22 cellular contexts compared by ENCODE assay signal in genomic region chr1:205792946-205793673, GRCh38. TPM values are rescaled to one million over a fixed set of nuclear protein-coding genes. Genes with fewer than 3 reads are reported as not detected.
DNase-seq lines count a peak whose midpoint lies in the region; ATAC-seq, FAIRE-seq and TF ChIP-seq lines count a peak whose summit lies in the region.
"Had no signal": no experiment of that assay in that cellular context is flagged by ENCODE, and none has a peak within 500 bp of the region (broad histone marks: within the 10 kb centered on the region; RNA-seq: fewer than 3 reads in every experiment).

No MANE protein-coding gene starts in this region.

- H3K23ac ChIP-seq in H1 (ENCODE audit: insufficient read length) = no peak overlapping the region

- H3K27me3 ChIP-seq in BLaER1 = no peaks in the 10 kb centered on the region
- H3K27me3 ChIP-seq in DOHH2 (ENCODE audit: control insufficient read depth, low read length) = no peaks in the 10 kb centered on the region
- H3K27me3 ChIP-seq in H1 (replicated peaks in 1 of 4; ENCODE audit: control insufficient read depth in 3 of 4, extremely low read depth in 1 of 4, insufficient read depth in 3 of 4, low read length in 3 of 4) = no peaks in the 10 kb centered on the region
- H3K27me3 ChIP-seq: gastroesophageal sphincter had no signal

- H2AK5ac ChIP-seq in H1 (ENCODE audit: low read depth, low read length) = no peak overlapping the region

- 0 out of 2 replicates have a peak overlapping the region, but pooled peaks have one; percentile 5 for H2BK5ac ChIP-seq in H1 (ENCODE audit: low read depth, low read length)

- H2AFZ ChIP-seq in H1 (ENCODE audit: low read length) = no peak overlapping the region

- no peak for ATAC-seq in HG02884 (IDR thresholded peaks at IDR 0.05; ENCODE audit: unreplicated experiment)
- ATAC-seq: gastroesophageal sphincter, left colon had no signal

- H2BK15ac ChIP-seq in H1 (ENCODE audit: low read length) = no peak overlapping the region

- H3K9me3 ChIP-seq in BLaER1 (no peaks in the 10 kb centered on the region), DOHH2 (ENCODE audit: control insufficient read depth, insufficient read depth, low read length) (no peaks in the 10 kb centered on the region), H1 (ENCODE audit: insufficient read depth in 2 of 2, low read depth in 1 of 2, low read length in 1 of 2) (no peaks in the 10 kb centered on the region)
- H3K9me3 ChIP-seq: gastroesophageal sphincter, HAP-1, neutrophil, SK-N-SH had no signal

- no peak overlapping the region for H2BK20ac ChIP-seq in H1 (ENCODE audit: low read length)

- H3K36me3 ChIP-seq in BLaER1 (peaks cover 94% of the 10 kb centered on the region), DOHH2 (ENCODE audit: control insufficient read depth, low read length) (peaks cover 73% of the 10 kb centered on the region), H1 (ENCODE audit: control insufficient read depth in 2 of 4, insufficient read depth in 4 of 4, low read length in 3 of 4) (peaks cover 10 to 41% (median 33%) of the 10 kb centered on the region in 4 experiments)
- H3K36me3 ChIP-seq: neutrophil had no signal

- H4K8ac ChIP-seq in H1 (ENCODE audit: extremely low read depth, insufficient read depth, low read length) = no peak overlapping the region

- H3K9me2 ChIP-seq in DOHH2 (replicated peaks; ENCODE audit: control insufficient read depth, low read length) = no peaks in the 10 kb centered on the region
- H3K9me2 ChIP-seq: SK-N-SH had no signal

- H2BK12ac ChIP-seq in H1 (ENCODE audit: low read depth, low read length) = no peak overlapping the region

- POLR2A ChIA-PET in H1 (lab: Charles Lee; ENCODE audit: partially characterized antibody) = interaction anchor here (0.6 to 1.4 kb wide), 5 partner anchors 12 to 167 kb away, joined by 3 to 4 read pairs (median 3); partner anchors contain the start of gene NUCKS1

- no peaks in the 10 kb centered on the region for H3K79me1 ChIP-seq in H1 (ENCODE audit: low read depth, low read length)

- no peak overlapping the region for H2BK120ac ChIP-seq in H1 (replicated peaks; ENCODE audit: low read depth, low read length)

- H3K27ac ChIP-seq in BLaER1 (peak overlapping the region; percentile 32; the same call in 1 of the 2 replicates), DOHH2 (ENCODE audit: low read depth, low read length) (peak overlapping the region; percentile 27), H1 (ENCODE audit: low read depth, low read length) (no peak overlapping the region)
- H3K27ac ChIP-seq: gastroesophageal sphincter, neutrophil had no signal

- H3K4me1 ChIP-seq in BLaER1 = peaks cover 43% of the 10 kb centered on the region
- peaks cover 46% of the 10 kb centered on the region for H3K4me1 ChIP-seq in DOHH2 (ENCODE audit: control insufficient read depth, low read length)
- H3K4me1 ChIP-seq in H1 (replicated peaks in 1 of 4; ENCODE audit: control insufficient read depth in 3 of 4, insufficient read depth in 4 of 4, low read length in 3 of 4) = no peaks in the 10 kb centered on the region
- H3K4me1 ChIP-seq: HAP-1 had no signal

- no peak overlapping the region for H4K91ac ChIP-seq in H1 (replicated peaks; ENCODE audit: insufficient read length, low read length)

- peak; percentile 33 for DNase-seq in LHCN-M2 (ENCODE audit: low read depth)
- no peak for DNase-seq in H1 (ENCODE audit: low read depth in 1 of 2, low spot score in 2 of 2)
- no peak for DNase-seq in H4 (ENCODE audit: low spot score)
- no peak for DNase-seq in NCI-H1436 (lab: John Stamatoyannopoulos, UW)
- DNase-seq: activated CD4-positive, alpha-beta T cell treated with anti-CD3 and anti-CD28 coated beads for 1 hour; activated CD8-positive, alpha-beta memory T cell treated with anti-CD3 and anti-CD28 coated beads for 24 hours; activated effector memory CD4-positive, alpha-beta T cell treated with Interleukin-2 at 50 U/mL for 16 hours; amniotic stem cell; caudate nucleus; erythroblast; IMR-90; left colon; NCI-H1694; NCI-H2227 treated with DMSO at 0.1 percent for 48 hours; SK-N-SH had no signal

- H3K4me2 ChIP-seq in BLaER1 = peak overlapping the region; percentile 40
- peak overlapping the region; percentile 66; the same call in 1 of the 2 replicates for H3K4me2 ChIP-seq in DOHH2 (ENCODE audit: low read length)
- H3K4me2 ChIP-seq in H1 (ENCODE audit: insufficient read depth in 1 of 2, low read depth in 2 of 2, low read length in 2 of 2) = no peak overlapping the region
- H3K4me2 ChIP-seq: SK-N-SH had no signal

- no peak overlapping the region for H4K5ac ChIP-seq in H1 (ENCODE audit: insufficient read length, low read depth, low read length)

- H3K4me3 ChIP-seq in BLaER1 (no peak overlapping the region), DOHH2 (ENCODE audit: low read length) (no peak overlapping the region), H1 (ENCODE audit: extremely low read depth in 1 of 4, insufficient read depth in 2 of 4, low read depth in 3 of 4, low read length in 4 of 4) (no peak overlapping the region)
- H3K4me3 ChIP-seq: gastroesophageal sphincter, HAP-1 had no signal

- no peak overlapping the region for H3K14ac ChIP-seq in H1 (ENCODE audit: insufficient read length)

- H3F3A ChIP-seq in DOHH2 (ENCODE audit: control insufficient read depth, insufficient read depth) = peaks cover 7% of the 10 kb centered on the region

- TF ChIP-seq EP300 in H1 (IDR thresholded peaks at IDR 0.05; ENCODE audit: borderline replicate concordance in 1 of 2, low read depth in 2 of 2, low read length in 2 of 2) = no peak

- no peaks in the 10 kb centered on the region for H3K79me2 ChIP-seq in DOHH2 (ENCODE audit: control insufficient read depth, low read length)
- H3K79me2 ChIP-seq in H1 (ENCODE audit: control insufficient read depth in 1 of 2, insufficient read depth in 2 of 2, low read length in 2 of 2) = no peaks in the 10 kb centered on the region

- no peak overlapping the region for H3K18ac ChIP-seq in H1 (ENCODE audit: extremely low read depth, low read length)

- FAIRE-seq in H1 (lab: Jason Lieb, UNC) = no peak

- no peak overlapping the region for H3K56ac ChIP-seq in H1 (replicated peaks; ENCODE audit: insufficient read length, low read depth, low read length)

- TF ChIP-seq POLR2A in H1 (IDR thresholded peaks at IDR 0.05; ENCODE audit: control extremely low read depth in 1 of 2, low read depth in 2 of 2, low read length in 2 of 2) = no peak

- TF ChIP-seq CTCF in DOHH2 (IDR thresholded peaks at IDR 0.05; ENCODE audit: low read depth, low read length, poor library complexity, severe bottlenecking) (no peak), H1 (IDR thresholded peaks at IDR 0.05; ENCODE audit: control extremely low read depth in 1 of 3, insufficient read depth in 1 of 3, low read depth in 1 of 3, low read length in 3 of 3) (no peak)

- H3K9ac ChIP-seq in BLaER1 (no peak overlapping the region), H1 (replicated peaks in 1 of 4; ENCODE audit: extremely low read depth in 1 of 4, low read depth in 3 of 4, low read length in 3 of 4) (no peak overlapping the region)
- H3K9ac ChIP-seq: SK-N-SH had no signal

- no peak for TF ChIP-seq RAD21 in H1 (IDR thresholded peaks at IDR 0.05 in 1 of 2, conservative IDR thresholded peaks at IDR 0.05 in 1 of 2; ENCODE audit: low read depth in 2 of 2, low read length in 2 of 2)

- CTCF ChIA-PET in H1 (lab: Charles Lee; ENCODE audit: partially characterized antibody) = interaction anchor here (0.6 to 11.7 kb wide), 25 partner anchors 9 to 344 kb away, joined by 3 to 206 read pairs (median 8); no protein-coding TSS in a partner anchor

- H3K23me2 ChIP-seq in H1 (ENCODE audit: low read depth, low read length) = no peaks in the 10 kb centered on the region; the same call in 1 of the 2 replicates

- 92% methylated on average over 6 of the region's 6 CpGs; no CpG with 5 or more reads in 1 of the 2 experiments for WGBS in H1 (ENCODE audit: extremely low coverage in 1 of 2, insufficient coverage in 1 of 2, insufficient read length in 1 of 2, insufficient replicate concordance in 2 of 2, low coverage in 1 of 2, low lambda C conversion rate in 2 of 2, missing lambda C conversion rate in 1 of 2), 2 experiments

- H3K4ac ChIP-seq in H1 (replicated peaks; ENCODE audit: insufficient read length, low read depth, low read length) = no peak overlapping the region

- H4K20me1 ChIP-seq in BLaER1 (0 out of 2 replicates have a peak, but pooled peaks cover 9% of the 10 kb centered on the region), DOHH2 (ENCODE audit: control insufficient read depth, insufficient read depth, low read depth, low read length) (no peaks in the 10 kb centered on the region), H1 (replicated peaks in 1 of 2; ENCODE audit: control insufficient read depth in 1 of 2, insufficient read depth in 2 of 2, low read length in 2 of 2) (no peaks in the 10 kb centered on the region)

RNA-seq across cellular contexts. Expression of gene RAB29, which starts 17.8 kb away (rescaled TPM):
- 24.9 and 29.3 TPM in 2 replicates for total RNA-seq in LHCN-M2 (2014; rRNA removed)
- polyA plus RNA-seq in LHCN-M2 (2012) = 19.8 TPM
- 16.4 and 17.3 TPM in 2 replicates for total RNA-seq in H1 (2021; fragmentation: NEBNext Ultra II Directional; extraction: Animal tissue kit (Norgen Biotek cat#: 25700))
- 9.7 and 10.1 TPM in 2 replicates for polyA plus RNA-seq in H1 (2011; rRNA removed)
- polyA plus RNA-seq in H1 (2011; cell fraction: cytosol; rRNA removed) = 12.1 TPM
- 8.5 TPM for polyA plus RNA-seq in H1 (2011; cell fraction: nucleus; rRNA removed)
- 10.7 to 13.2 TPM (median 12.2 TPM) in 4 replicates for polyA plus RNA-seq in H1 (2012, experiment 1 of 2)
- 2.7 TPM for polyA plus RNA-seq in H1 (2012, experiment 2 of 2)
- polyA plus RNA-seq in H1 (2013, experiment 1 of 2) = 7.9 TPM
- 7.3 TPM for polyA plus RNA-seq in H1 (2013, experiment 2 of 2)
- polyA minus RNA-seq in H1 (2011; rRNA and poly(A)+ RNA removed) = 10.2 and 17.4 TPM in 2 replicates
- polyA minus RNA-seq in H1 (2011; cell fraction: cytosol; rRNA and poly(A)+ RNA removed) = 5.2 TPM
- polyA minus RNA-seq in H1 (2011; cell fraction: nucleus; rRNA and poly(A)+ RNA removed) = 5.8 TPM
- 15.5 and 15.8 TPM in 2 replicates for total RNA-seq in H4 (2014; rRNA removed; shearing (Covaris generic))

RNA-seq across cellular contexts. Expression of gene SLC41A1, which starts 19.9 kb away (rescaled TPM):
- 21.5 and 24.7 TPM in 2 replicates for total RNA-seq in LHCN-M2 (2014; rRNA removed)
- 19.6 TPM for polyA plus RNA-seq in LHCN-M2 (2012)
- 42.3 and 43.2 TPM in 2 replicates for total RNA-seq in H1 (2021; fragmentation: NEBNext Ultra II Directional; extraction: Animal tissue kit (Norgen Biotek cat#: 25700))
- polyA plus RNA-seq in H1 (2011; rRNA removed) = 34.1 and 41.2 TPM in 2 replicates
- 28.4 TPM for polyA plus RNA-seq in H1 (2011; cell fraction: cytosol; rRNA removed)
- 25.0 TPM for polyA plus RNA-seq in H1 (2011; cell fraction: nucleus; rRNA removed)
- 20.7 to 30.6 TPM (median 24.5 TPM) in 4 replicates for polyA plus RNA-seq in H1 (2012, experiment 1 of 2)
- polyA plus RNA-seq in H1 (2012, experiment 2 of 2) = 20.3 TPM
- 41.8 TPM for polyA plus RNA-seq in H1 (2013, experiment 1 of 2)
- polyA plus RNA-seq in H1 (2013, experiment 2 of 2) = 43.3 TPM
- 34.8 and 38.2 TPM in 2 replicates for polyA minus RNA-seq in H1 (2011; rRNA and poly(A)+ RNA removed)
- 14.9 TPM for polyA minus RNA-seq in H1 (2011; cell fraction: cytosol; rRNA and poly(A)+ RNA removed)
- polyA minus RNA-seq in H1 (2011; cell fraction: nucleus; rRNA and poly(A)+ RNA removed) = 13.4 TPM
- 8.2 and 15.7 TPM in 2 replicates for total RNA-seq in H4 (2014; rRNA removed; shearing (Covaris generic))

RNA-seq across cellular contexts. Expression of gene NUCKS1, which starts 43.1 kb away (rescaled TPM):
- total RNA-seq in LHCN-M2 (2014; rRNA removed) = 154 and 175 TPM in 2 replicates
- polyA plus RNA-seq in LHCN-M2 (2012) = 68.3 TPM
- total RNA-seq in H1 (2021; fragmentation: NEBNext Ultra II Directional; extraction: Animal tissue kit (Norgen Biotek cat#: 25700)) = 461 and 492 TPM in 2 replicates
- 76.7 and 126 TPM in 2 replicates for polyA plus RNA-seq in H1 (2011; rRNA removed)
- polyA plus RNA-seq in H1 (2011; cell fraction: cytosol; rRNA removed) = 127 TPM
- 25.0 TPM for polyA plus RNA-seq in H1 (2011; cell fraction: nucleus; rRNA removed)
- polyA plus RNA-seq in H1 (2012, experiment 1 of 2) = 126 to 194 TPM (median 138 TPM) in 4 replicates
- polyA plus RNA-seq in H1 (2012, experiment 2 of 2) = 86.0 TPM
- 304 TPM for polyA plus RNA-seq in H1 (2013, experiment 1 of 2)
- 309 TPM for polyA plus RNA-seq in H1 (2013, experiment 2 of 2)
- polyA minus RNA-seq in H1 (2011; rRNA and poly(A)+ RNA removed) = 251 and 290 TPM in 2 replicates
- 140 TPM for polyA minus RNA-seq in H1 (2011; cell fraction: cytosol; rRNA and poly(A)+ RNA removed)
- 97.7 TPM for polyA minus RNA-seq in H1 (2011; cell fraction: nucleus; rRNA and poly(A)+ RNA removed)
- total RNA-seq in H4 (2014; rRNA removed; shearing (Covaris generic)) = 179 and 195 TPM in 2 replicates

RNA-seq across cellular contexts. Expression of gene PM20D1, which starts 56.8 kb away (rescaled TPM):
- not detected in 2 replicates for total RNA-seq in LHCN-M2 (2014; rRNA removed)
- polyA plus RNA-seq in LHCN-M2 (2012) = 0.13 TPM
- not detected in 2 replicates for total RNA-seq in H1 (2021; fragmentation: NEBNext Ultra II Directional; extraction: Animal tissue kit (Norgen Biotek cat#: 25700))
- polyA plus RNA-seq in H1 (2011; rRNA removed) = 0.05 TPM in 1 of 2 replicates, not detected in the other
- not detected for polyA plus RNA-seq in H1 (2011; cell fraction: cytosol; rRNA removed)
- polyA plus RNA-seq in H1 (2011; cell fraction: nucleus; rRNA removed) = 0.04 TPM
- not detected in 4 replicates for polyA plus RNA-seq in H1 (2012, experiment 1 of 2)
- not detected for polyA plus RNA-seq in H1 (2012, experiment 2 of 2)
- polyA plus RNA-seq in H1 (2013, experiment 1 of 2) = 0.02 TPM
- not detected for polyA plus RNA-seq in H1 (2013, experiment 2 of 2)
- not detected in 2 replicates for polyA minus RNA-seq in H1 (2011; rRNA and poly(A)+ RNA removed)
- polyA minus RNA-seq in H1 (2011; cell fraction: cytosol; rRNA and poly(A)+ RNA removed) = not detected
- not detected for polyA minus RNA-seq in H1 (2011; cell fraction: nucleus; rRNA and poly(A)+ RNA removed)
- total RNA-seq in H4 (2014; rRNA removed; shearing (Covaris generic)) = not detected in 2 replicates
- total RNA-seq: IMR-90, mesothelial cell of epicardium had no signal
- polyA plus RNA-seq: IMR-90, SK-N-SH had no signal

Comparison
In these comparisons a context has a peak if more than half of its experiments do, and no peak if none do; other contexts are left out.
1. H3K4me2 ChIP-seq: peak in BLaER1 (single experiment) and DOHH2 (single experiment); none in H1 (0 of 2).